In genomic region chr5:3598236-3598635, GRCh38 we compare ENCODE assay signal across 24 cellular contexts. TPM values are rescaled to one million over a fixed set of nuclear protein-coding genes. Genes with fewer than 3 reads are reported as not detected.
DNase-seq lines count a peak whose midpoint lies in the region; ATAC-seq and TF ChIP-seq lines count a peak whose summit lies in the region.
"Had no signal": no experiment of that assay in that cellular context is flagged by ENCODE, and none has a peak within 500 bp of the region (broad histone marks: within the 10 kb centered on the region; RNA-seq: fewer than 3 reads in every experiment).

No MANE protein-coding gene starts in this region.

- H3F3A ChIP-seq in neural cell (ENCODE audit: insufficient read depth, low read length, poor library complexity, severe bottlenecking) = no peaks in the 10 kb centered on the region

- H3K4me3 ChIP-seq in foreskin fibroblast (ENCODE audit: low read depth in 1 of 2, low read length in 2 of 2) (peak overlapping the region; percentile 49 to 58), neural cell (ENCODE audit: low read length) (no peak overlapping the region)
- no peak overlapping the region for H3K4me3 ChIP-seq in CD4-positive, alpha-beta memory T cell (ENCODE audit: low read length in 2 of 2)
- H3K4me3 ChIP-seq: testis had no signal

- no peaks in the 10 kb centered on the region; the same call in 1 of the 2 replicates for H3K36me3 Mint-ChIP-seq in WTC11
- peaks cover 9% of the 10 kb centered on the region for H3K36me3 Mint-ChIP-seq in activated CD4-positive, alpha-beta memory T cell treated with anti-CD3 and anti-CD28 coated beads for 36 hours
- no peaks in the 10 kb centered on the region for H3K36me3 Mint-ChIP-seq in stimulated activated effector memory CD8-positive, alpha-beta T cell treated with anti-CD3 and anti-CD28 coated beads, Interleukin-12 subunit alpha, Interleukin-12 subunit beta, amount 100 ng/mL, for 72 hours
- peaks cover 0 to 4% of the 10 kb centered on the region in 2 donors for H3K36me3 Mint-ChIP-seq in CD4-positive, alpha-beta memory T cell

- H3K4me1 ChIP-seq in ES-I3 (ENCODE audit: insufficient read depth, low read length) = peaks cover 3% of the 10 kb centered on the region; the same call in 1 of the 2 replicates
- H3K4me1 ChIP-seq in CD4-positive, alpha-beta memory T cell (ENCODE audit: insufficient read depth, low read length) = no peaks in the 10 kb centered on the region

- H3K27ac ChIP-seq in neural cell (ENCODE audit: low read length) = no peak overlapping the region
- no peak overlapping the region for H3K27ac ChIP-seq in CD4-positive, alpha-beta memory T cell (ENCODE audit: low read depth, low read length)
- H3K27ac ChIP-seq: KMS-11, testis had no signal

- H3K27me3 ChIP-seq in neural cell (ENCODE audit: insufficient read depth, low read depth, low read length) = peaks cover 95% of the 10 kb centered on the region
- peaks cover 5% of the 10 kb centered on the region for H3K27me3 ChIP-seq in CD4-positive, alpha-beta memory T cell (ENCODE audit: insufficient read depth, low read length)
- H3K27me3 ChIP-seq: testis had no signal

- H3K9ac ChIP-seq in ES-I3 (ENCODE audit: low read depth, low read length) (peak overlapping the region; percentile 45; the same call in 1 of the 2 replicates), neural cell (ENCODE audit: low read length) (no peak overlapping the region)
- H3K9ac ChIP-seq: KMS-11 had no signal

- no peak for DNase-seq in WTC11 (ENCODE audit: low spot score)
- DNase-seq in foreskin fibroblast = no peak
- DNase-seq in activated CD4-positive, alpha-beta memory T cell treated with anti-CD3 and anti-CD28 coated beads for 36 hours = no peak
- DNase-seq in stimulated activated effector memory CD8-positive, alpha-beta T cell treated with anti-CD3 and anti-CD28 coated beads, Interleukin-12 subunit alpha, Interleukin-12 subunit beta, amount 100 ng/mL, for 72 hours (ENCODE audit: low spot score in 2 of 2) = no peak
- no peak for DNase-seq in CD4-positive, alpha-beta memory T cell
- DNase-seq: activated CD4-positive, alpha-beta T cell treated with anti-CD3 and anti-CD28 coated beads for 48 hours; activated effector memory CD4-positive, alpha-beta T cell treated with Interleukin-2 at 50 U/mL for 16 hours; activated naive CD8-positive, alpha-beta T cell treated with anti-CD3 and anti-CD28 coated beads, Interleukin-2, amount 50 U/mL, for 24 hours; CD4-positive, alpha-beta T cell; central memory CD4-positive, alpha-beta T cell; naive thymus-derived CD4-positive, alpha-beta T cell; NCI-H1092; NCI-H2029 treated with DMSO at 0.1 percent for 48 hours; NCI-H446 treated with DMSO at 0.1 percent for 48 hours; NK-92 treated with Interleukin-12 subunit alpha and Interleukin-12 subunit beta, amount 100 ng/mL, for 24 hours; stimulated activated CD4-positive, alpha-beta T cell treated with anti-CD3 and anti-CD28 coated beads, Interleukin-12 subunit alpha, Interleukin-12 subunit beta, amount 100 ng/mL, for 4 hours; testis had no signal

- CTCF ChIA-PET in WTC11 (lab: Charles Lee) = interaction anchor here (1.2 to 1.3 kb wide), 2 partner anchors 10 to 697 kb away, joined by 3 to 5 read pairs; no protein-coding TSS in a partner anchor
- CTCF ChIA-PET in activated CD4-positive, alpha-beta memory T cell treated with anti-CD3 and anti-CD28 coated beads for 36 hours (lab: Charles Lee) = no interaction called here
- CTCF ChIA-PET in CD4-positive, alpha-beta memory T cell (lab: Charles Lee; ENCODE audit: partially characterized antibody) = no interaction called here

- TF ChIP-seq CTCF in WTC11 (IDR thresholded peaks at IDR 0.05) (no peak), foreskin fibroblast (IDR thresholded peaks at IDR 0.05; ENCODE audit: low read depth, low read length) (no peak), neural cell (IDR thresholded peaks at IDR 0.05; ENCODE audit: poor library complexity, severe bottlenecking) (no peak)

- peak overlapping the region; percentile 79 for H3K4me3 Mint-ChIP-seq in WTC11
- H3K4me3 Mint-ChIP-seq in activated CD4-positive, alpha-beta memory T cell treated with anti-CD3 and anti-CD28 coated beads for 36 hours = no peak overlapping the region
- H3K4me3 Mint-ChIP-seq in stimulated activated effector memory CD8-positive, alpha-beta T cell treated with anti-CD3 and anti-CD28 coated beads, Interleukin-12 subunit alpha, Interleukin-12 subunit beta, amount 100 ng/mL, for 72 hours = no peak overlapping the region
- no peak overlapping the region for H3K4me3 Mint-ChIP-seq in CD4-positive, alpha-beta memory T cell
- H3K4me3 Mint-ChIP-seq: activated naive CD8-positive, alpha-beta T cell treated with anti-CD3 and anti-CD28 coated beads, Interleukin-2, amount 50 U/mL, for 24 hours; CD4-positive, alpha-beta T cell; naive thymus-derived CD4-positive, alpha-beta T cell had no signal

- H3K4me1 Mint-ChIP-seq in WTC11 = peaks cover 48% of the 10 kb centered on the region
- peaks cover 5% of the 10 kb centered on the region for H3K4me1 Mint-ChIP-seq in activated CD4-positive, alpha-beta memory T cell treated with anti-CD3 and anti-CD28 coated beads for 36 hours (ENCODE audit: low read depth)
- peaks cover 8% of the 10 kb centered on the region for H3K4me1 Mint-ChIP-seq in stimulated activated effector memory CD8-positive, alpha-beta T cell treated with anti-CD3 and anti-CD28 coated beads, Interleukin-12 subunit alpha, Interleukin-12 subunit beta, amount 100 ng/mL, for 72 hours
- peaks cover 0 to 14% (median 5%) of the 10 kb centered on the region in 4 donors for H3K4me1 Mint-ChIP-seq in CD4-positive, alpha-beta memory T cell

- no peak for TF ChIP-seq RAD21 in neural cell (conservative IDR thresholded peaks at IDR 0.05)

- H3K27me3 Mint-ChIP-seq in WTC11 (ENCODE audit: low read depth) = peaks cover 90% of the 10 kb centered on the region
- peaks cover 56% of the 10 kb centered on the region for H3K27me3 Mint-ChIP-seq in activated CD4-positive, alpha-beta memory T cell treated with anti-CD3 and anti-CD28 coated beads for 36 hours
- peaks cover 38 to 45% of the 10 kb centered on the region in 2 donors for H3K27me3 Mint-ChIP-seq in CD4-positive, alpha-beta memory T cell

- no peak overlapping the region for H3K27ac Mint-ChIP-seq in WTC11
- no peak overlapping the region for H3K27ac Mint-ChIP-seq in activated CD4-positive, alpha-beta memory T cell treated with anti-CD3 and anti-CD28 coated beads for 36 hours
- no peak overlapping the region for H3K27ac Mint-ChIP-seq in stimulated activated effector memory CD8-positive, alpha-beta T cell treated with anti-CD3 and anti-CD28 coated beads, Interleukin-12 subunit alpha, Interleukin-12 subunit beta, amount 100 ng/mL, for 72 hours
- peak overlapping the region in 1 of 7 donors; percentile 29 for H3K27ac Mint-ChIP-seq in CD4-positive, alpha-beta memory T cell
- H3K27ac Mint-ChIP-seq: activated naive CD8-positive, alpha-beta T cell treated with anti-CD3 and anti-CD28 coated beads, Interleukin-2, amount 50 U/mL, for 24 hours; CD4-positive, alpha-beta T cell; naive thymus-derived CD4-positive, alpha-beta T cell had no signal

- POLR2A ChIA-PET in WTC11 (lab: Charles Lee) = interaction anchor here (0.7 kb wide), 1 partner anchor 849 kb away, joined by 3 read pairs; no protein-coding TSS in a partner anchor
- POLR2A ChIA-PET in activated CD4-positive, alpha-beta memory T cell treated with anti-CD3 and anti-CD28 coated beads for 36 hours (lab: Charles Lee) = no interaction called here
- POLR2A ChIA-PET in CD4-positive, alpha-beta memory T cell (lab: Charles Lee; ENCODE audit: partially characterized antibody) = no interaction called here

- H4K20me1 ChIP-seq in neural cell (ENCODE audit: insufficient read depth) = no peaks in the 10 kb centered on the region

- no peak for TF ChIP-seq EP300 in neural cell (conservative IDR thresholded peaks at IDR 0.05; ENCODE audit: poor library complexity, severe bottlenecking)

- no peak for ATAC-seq in WTC11
- ATAC-seq in HG02885 (IDR thresholded peaks at IDR 0.05; ENCODE audit: poor library complexity, unreplicated experiment) = no peak
- ATAC-seq in stimulated activated effector memory CD8-positive, alpha-beta T cell treated with anti-CD3 and anti-CD28 coated beads, Interleukin-12 subunit alpha, Interleukin-12 subunit beta, amount 100 ng/mL, for 72 hours = no peak
- ATAC-seq: activated naive CD8-positive, alpha-beta T cell treated with anti-CD3 and anti-CD28 coated beads, Interleukin-2, amount 50 U/mL, for 24 hours; naive thymus-derived CD4-positive, alpha-beta T cell; SK-N-SH treated with all-trans-retinoic acid at 6 μM for 48 hours had no signal

- intact Hi-C loops in activated CD4-positive, alpha-beta memory T cell treated with anti-CD3 and anti-CD28 coated beads for 36 hours (cut with micrococcal nuclease) = loop anchor here (10.0 kb wide), 1 partner anchor 1713 kb away; the partner anchor contains the start of gene IRX4
- intact Hi-C loops in CD4-positive, alpha-beta memory T cell (cut with micrococcal nuclease) = no loop called here

- H3K36me3 ChIP-seq in ES-I3 (ENCODE audit: insufficient read depth, low read length) = no peaks in the 10 kb centered on the region
- no peaks in the 10 kb centered on the region for H3K36me3 ChIP-seq in neural cell (ENCODE audit: insufficient read depth, low read length)
- no peaks in the 10 kb centered on the region for H3K36me3 ChIP-seq in CD4-positive, alpha-beta memory T cell (ENCODE audit: insufficient read depth, low read length)

- no peaks in the 10 kb centered on the region for H3K9me2 ChIP-seq in neural cell (ENCODE audit: insufficient read depth, low read length)

- H3K79me2 ChIP-seq in neural cell (replicated peaks; ENCODE audit: insufficient read depth, low read length) = no peaks in the 10 kb centered on the region

- no peaks in the 10 kb centered on the region for H3K9me3 Mint-ChIP-seq in WTC11
- H3K9me3 Mint-ChIP-seq in activated CD4-positive, alpha-beta memory T cell treated with anti-CD3 and anti-CD28 coated beads for 36 hours = peaks cover 2% of the 10 kb centered on the region
- H3K9me3 Mint-ChIP-seq in stimulated activated effector memory CD8-positive, alpha-beta T cell treated with anti-CD3 and anti-CD28 coated beads, Interleukin-12 subunit alpha, Interleukin-12 subunit beta, amount 100 ng/mL, for 72 hours = peaks cover 9% of the 10 kb centered on the region
- H3K9me3 Mint-ChIP-seq in CD4-positive, alpha-beta memory T cell = peaks cover 0 to 20% (median 4%) of the 10 kb centered on the region in 8 donors
- H3K9me3 Mint-ChIP-seq: activated naive CD8-positive, alpha-beta T cell treated with anti-CD3 and anti-CD28 coated beads, Interleukin-2, amount 50 U/mL, for 24 hours; CD4-positive, alpha-beta T cell had no signal

- H3K9me3 ChIP-seq in ES-I3 (ENCODE audit: control insufficient read depth, insufficient read depth, low read length) (no peaks in the 10 kb centered on the region), neural cell (ENCODE audit: low read length) (peaks cover 5% of the 10 kb centered on the region)
- no peaks in the 10 kb centered on the region for H3K9me3 ChIP-seq in CD4-positive, alpha-beta memory T cell (ENCODE audit: control insufficient read depth in 1 of 2, low read length in 2 of 2)
- H3K9me3 ChIP-seq: testis had no signal

- H2AFZ ChIP-seq in neural cell (ENCODE audit: low read depth, low read length) = no peak overlapping the region

- no peak overlapping the region for H3K4me2 ChIP-seq in neural cell (ENCODE audit: low read length)
- H3K4me2 ChIP-seq: KMS-11 had no signal

RNA-seq across cellular contexts. Expression of gene IRX1, which starts 2.6 kb away (rescaled TPM):
- total RNA-seq in WTC11 (2021) = 14.1 to 21.0 TPM (median 14.8 TPM) in 3 replicates
- 0.34 TPM in 1 of 2 replicates, not detected in the other for polyA plus RNA-seq in neural cell
- not detected in 2 replicates for polyA minus RNA-seq in neural cell
- not detected for total RNA-seq in activated CD4-positive, alpha-beta memory T cell treated with anti-CD3 and anti-CD28 coated beads for 36 hours
- total RNA-seq in CD4-positive, alpha-beta memory T cell = not detected
- polyA plus RNA-seq in CD4-positive, alpha-beta memory T cell = not detected
- total RNA-seq: CD4-positive, alpha-beta T cell; lung microvascular endothelial cell; naive thymus-derived CD4-positive, alpha-beta T cell; RPMI7951 had no signal
- polyA plus RNA-seq: naive thymus-derived CD4-positive, alpha-beta T cell had no signal

Comparison
In these comparisons a context has a peak if more than half of its experiments do, and no peak if none do; other contexts are left out.
1. H3K4me3 ChIP-seq: peak in foreskin fibroblast (2 of 2); none in neural cell (single experiment) and CD4-positive, alpha-beta memory T cell (0 of 2).
2. RNA of gene IRX1, which starts 2.6 kb away (total RNA-seq): 14.1 to 21.0 TPM in WTC11; not detected in activated CD4-positive, alpha-beta memory T cell treated with anti-CD3 and anti-CD28 coated beads for 36 hours and not detected in CD4-positive, alpha-beta memory T cell; every median in the first group is over 10 times any median in the second.